Comparison of ENCODE assay signal across 35 cellular contexts in genomic region chr4:48620093-48620492, GRCh38.
"Had no signal": no experiment of that assay in that cellular context is flagged by ENCODE, and none has a peak within 500 bp of the region (broad histone marks: within the 10 kb centered on the region; RNA-seq: fewer than 3 reads in every experiment).

No MANE protein-coding gene starts in this region.

- ATAC-seq: activated CD8-positive, alpha-beta memory T cell treated with anti-CD3 and anti-CD28 coated beads, Interleukin-2, amount 10 ng/mL, durations not matched to agents 7 days and 5 days; naive thymus-derived CD8-positive, alpha-beta T cell; stimulated activated memory B cell treated with anti-CD40 and anti-IgM and Interleukin-4, amounts not matched to agents 10 μg/mL and 1 μg/mL and 100 μg/mL, for 72 hours; stimulated activated naive CD8-positive, alpha-beta T cell treated with anti-CD3 and anti-CD28 coated beads, Interleukin-15, amount 100 ng/mL, for 72 hours; upper lobe of right lung had no signal

- DNase-seq: activated CD4-positive, alpha-beta memory T cell treated with anti-CD3 and anti-CD28 coated beads, Interleukin-2, amount 10 ng/mL, durations not matched to agents 7 days and 5 days; activated CD4-positive, alpha-beta T cell treated with anti-CD3 and anti-CD28 coated beads, Interleukin-2, amount 10 ng/mL, durations not matched to agents 24 days and 14 days; activated CD4-positive, CD25-positive, alpha-beta regulatory T cell treated with anti-CD3 and anti-CD28 coated beads, Interleukin-2, amount 50 U/mL, for 72 hours; activated CD8-positive, alpha-beta memory T cell treated with anti-CD3 and anti-CD28 coated beads, Interleukin-2, amount 10 ng/mL, durations not matched to agents 7 days and 5 days; activated naive CD4-positive, alpha-beta T cell; activated T-cell treated with anti-CD3 and anti-CD28 coated beads, Interleukin-2, amount 50 U/mL, for 48 hours; adrenal gland; cortex of kidney; hippocampal formation; kidney; midbrain; naive thymus-derived CD8-positive, alpha-beta T cell; nucleus accumbens; stimulated activated CD4-positive, alpha-beta T cell treated with anti-CD3 and anti-CD28 coated beads, Interleukin-1b, Interleukin-23, amount 100 ng/mL, for 48 hours; stimulated activated CD4-positive, alpha-beta T cell treated with anti-CD3 and anti-CD28 coated beads, Interleukin-4, amount 100 ng/mL, for 4 hours; stimulated activated CD8-positive, alpha-beta memory T cell treated with anti-CD3 and anti-CD28 coated beads, Interleukin-4, amount 100 ng/mL, for 48 hours; stimulated activated naive CD8-positive, alpha-beta T cell treated with anti-CD3 and anti-CD28 coated beads, Interleukin-15, amount 100 ng/mL, for 72 hours; SW 1271; T1000; tibial artery; upper lobe of right lung; WERI-Rb-1 had no signal

- H3K4me3 ChIP-seq: adrenal gland, ascending aorta, esophagus muscularis mucosa, right atrium auricular region, smooth muscle cell, suprapubic skin, tibial artery, upper lobe of right lung had no signal

- H3K27me3 ChIP-seq: adrenal gland, ascending aorta, esophagus muscularis mucosa, right atrium auricular region, suprapubic skin, tibial artery, upper lobe of right lung had no signal

- FAIRE-seq: endothelial cell of umbilical vein, frontal cortex had no signal

- H3K4me1 Mint-ChIP-seq: activated CD4-positive, alpha-beta memory T cell treated with anti-CD3 and anti-CD28 coated beads, Interleukin-2, amount 10 ng/mL, durations not matched to agents 7 days and 5 days; activated CD4-positive, alpha-beta T cell treated with anti-CD3 and anti-CD28 coated beads, Interleukin-2, amount 10 ng/mL, durations not matched to agents 24 days and 14 days; activated CD8-positive, alpha-beta memory T cell treated with anti-CD3 and anti-CD28 coated beads, Interleukin-2, amount 10 ng/mL, durations not matched to agents 7 days and 5 days; memory B cell; stimulated activated memory B cell treated with anti-CD40 and anti-IgM and Interleukin-4, amounts not matched to agents 10 μg/mL and 1 μg/mL and 100 μg/mL, for 72 hours; stimulated activated naive CD8-positive, alpha-beta T cell treated with anti-CD3 and anti-CD28 coated beads, Interleukin-15, amount 100 ng/mL, for 72 hours had no signal

- H3K27ac ChIP-seq: adrenal gland, ascending aorta, esophagus muscularis mucosa, right atrium auricular region, suprapubic skin, tibial artery, upper lobe of right lung, WERI-Rb-1 had no signal

- H3K4me1 ChIP-seq: adrenal gland, right atrium auricular region, upper lobe of right lung had no signal

- H3K9me3 ChIP-seq: adrenal gland, ascending aorta, esophagus muscularis mucosa, right atrium auricular region, suprapubic skin, tibial artery, upper lobe of right lung had no signal

- H3K9me3 Mint-ChIP-seq: activated CD4-positive, alpha-beta memory T cell treated with anti-CD3 and anti-CD28 coated beads, Interleukin-2, amount 10 ng/mL, durations not matched to agents 7 days and 5 days; activated CD4-positive, alpha-beta T cell treated with anti-CD3 and anti-CD28 coated beads, Interleukin-2, amount 10 ng/mL, durations not matched to agents 24 days and 14 days; memory B cell; naive thymus-derived CD8-positive, alpha-beta T cell; neural crest cell; stimulated activated naive CD8-positive, alpha-beta T cell treated with anti-CD3 and anti-CD28 coated beads, Interleukin-15, amount 100 ng/mL, for 72 hours; T-helper 1 cell treated with Interleukin-12 subunit alpha and Interleukin-12 subunit beta and Interleukin-4 antibody, amounts not matched to agents 30 μg/mL and 1 μg/mL, for 36 hours had no signal

- H3K4me3 Mint-ChIP-seq: activated CD4-positive, alpha-beta memory T cell treated with anti-CD3 and anti-CD28 coated beads, Interleukin-2, amount 10 ng/mL, durations not matched to agents 7 days and 5 days; activated CD4-positive, alpha-beta T cell treated with anti-CD3 and anti-CD28 coated beads, Interleukin-2, amount 10 ng/mL, durations not matched to agents 24 days and 14 days; activated CD8-positive, alpha-beta memory T cell treated with anti-CD3 and anti-CD28 coated beads, Interleukin-2, amount 10 ng/mL, durations not matched to agents 7 days and 5 days; activated naive CD8-positive, alpha-beta T cell; brain; memory B cell; naive thymus-derived CD8-positive, alpha-beta T cell; neural crest cell; stimulated activated memory B cell treated with anti-CD40 and anti-IgM and Interleukin-4, amounts not matched to agents 10 μg/mL and 1 μg/mL and 100 μg/mL, for 72 hours; stimulated activated naive CD8-positive, alpha-beta T cell treated with anti-CD3 and anti-CD28 coated beads, Interleukin-15, amount 100 ng/mL, for 72 hours; T-helper 1 cell treated with Interleukin-12 subunit alpha and Interleukin-12 subunit beta and Interleukin-4 antibody, amounts not matched to agents 30 μg/mL and 1 μg/mL, for 36 hours had no signal

- H3K36me3 ChIP-seq: adrenal gland had no signal

- H3K27me3 Mint-ChIP-seq: activated CD4-positive, alpha-beta memory T cell treated with anti-CD3 and anti-CD28 coated beads, Interleukin-2, amount 10 ng/mL, durations not matched to agents 7 days and 5 days; activated CD4-positive, alpha-beta T cell treated with anti-CD3 and anti-CD28 coated beads, Interleukin-2, amount 10 ng/mL, durations not matched to agents 24 days and 14 days; activated CD8-positive, alpha-beta memory T cell treated with anti-CD3 and anti-CD28 coated beads, Interleukin-2, amount 10 ng/mL, durations not matched to agents 7 days and 5 days; activated naive CD8-positive, alpha-beta T cell; brain; memory B cell; naive thymus-derived CD8-positive, alpha-beta T cell; stimulated activated memory B cell treated with anti-CD40 and anti-IgM and Interleukin-4, amounts not matched to agents 10 μg/mL and 1 μg/mL and 100 μg/mL, for 72 hours; stimulated activated naive CD8-positive, alpha-beta T cell treated with anti-CD3 and anti-CD28 coated beads, Interleukin-15, amount 100 ng/mL, for 72 hours had no signal

- H3K27ac Mint-ChIP-seq: activated CD4-positive, alpha-beta memory T cell treated with anti-CD3 and anti-CD28 coated beads, Interleukin-2, amount 10 ng/mL, durations not matched to agents 7 days and 5 days; activated CD4-positive, alpha-beta T cell treated with anti-CD3 and anti-CD28 coated beads, Interleukin-2, amount 10 ng/mL, durations not matched to agents 24 days and 14 days; activated CD8-positive, alpha-beta memory T cell treated with anti-CD3 and anti-CD28 coated beads, Interleukin-2, amount 10 ng/mL, durations not matched to agents 7 days and 5 days; activated naive CD8-positive, alpha-beta T cell; memory B cell; stimulated activated memory B cell treated with anti-CD40 and anti-IgM and Interleukin-4, amounts not matched to agents 10 μg/mL and 1 μg/mL and 100 μg/mL, for 72 hours; T-helper 1 cell treated with Interleukin-12 subunit alpha and Interleukin-12 subunit beta and Interleukin-4 antibody, amounts not matched to agents 30 μg/mL and 1 μg/mL, for 36 hours had no signal

- H3K4me2 ChIP-seq: smooth muscle cell had no signal
